Comparison of ENCODE assay signal across 21 cellular contexts in the genomic region with DNA sequence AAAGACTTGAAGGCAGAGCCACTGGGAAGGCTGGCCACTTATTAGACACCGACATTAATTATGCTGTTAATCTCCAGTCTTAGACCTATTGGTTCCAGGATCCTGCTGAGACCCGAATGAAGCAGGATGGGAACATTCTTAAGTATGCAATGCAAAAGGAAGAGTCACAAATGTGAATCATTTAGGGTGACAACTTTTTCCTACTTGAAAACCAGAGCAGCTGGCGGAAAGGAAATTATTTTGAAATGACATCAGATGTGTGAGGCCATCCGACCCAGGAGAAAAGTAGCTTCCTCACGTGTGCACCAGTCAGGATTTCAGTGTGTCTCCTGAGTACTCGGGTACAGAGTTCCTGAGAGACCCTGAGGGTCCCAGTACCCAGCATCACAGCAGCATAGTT.
A peak's percentile ranks its signal among the peaks of the same experiment; 100 is the strongest.
DNase-seq lines count a peak whose midpoint lies in the region; ATAC-seq and TF ChIP-seq lines count a peak whose summit lies in the region.
"Had no signal": no experiment of that assay in that cellular context is flagged by ENCODE, and none has a peak within 500 bp of the region (broad histone marks: within the 10 kb centered on the region; RNA-seq: fewer than 3 reads in every experiment).

No MANE protein-coding gene starts in this region.

- no peaks in the 10 kb centered on the region for H3K36me3 Mint-ChIP-seq in activated T-cell treated with anti-CD3 and anti-CD28 coated beads, Interleukin-2, amount 50 U/mL, for 24 hours (ENCODE audit: low read depth)
- no peaks in the 10 kb centered on the region for H3K36me3 Mint-ChIP-seq in Calu3 (ENCODE audit: insufficient read depth, unreplicated experiment)
- H3K36me3 Mint-ChIP-seq: stimulated activated naive B cell treated with anti-CD40 and anti-IgM and Interleukin-4, amounts not matched to agents 10 μg/mL and 1 μg/mL and 100 μg/mL, for 72 hours had no signal

- H3K4me1 ChIP-seq in ACC112 (ENCODE audit: control insufficient read depth, insufficient read depth, low read length, unreplicated experiment): peaks cover 37% of the 10 kb centered on the region
- H3K4me1 ChIP-seq: pancreas, transverse colon had no signal

- no peak overlapping the region for H3K4me3 ChIP-seq in ACC112 (ENCODE audit: low read depth, low read length)
- no peak overlapping the region for H3K4me3 ChIP-seq in brain microvascular endothelial cell (ENCODE audit: low read depth, low read length)
- H3K4me3 ChIP-seq: pancreas, skin epidermis, transverse colon had no signal

- H3K4me1 Mint-ChIP-seq in activated T-cell treated with anti-CD3 and anti-CD28 coated beads, Interleukin-2, amount 50 U/mL, for 24 hours (ENCODE audit: low read depth): no peaks in the 10 kb centered on the region
- H3K4me1 Mint-ChIP-seq in Calu3 (ENCODE audit: low read depth, unreplicated experiment): no peaks in the 10 kb centered on the region
- H3K4me1 Mint-ChIP-seq: stimulated activated naive B cell treated with anti-CD40 and anti-IgM and Interleukin-4, amounts not matched to agents 10 μg/mL and 1 μg/mL and 100 μg/mL, for 72 hours had no signal

- H3K36me3 ChIP-seq in ACC112 (ENCODE audit: insufficient read depth, low read length): no peaks in the 10 kb centered on the region
- no peaks in the 10 kb centered on the region for H3K36me3 ChIP-seq in brain microvascular endothelial cell (replicated peaks)
- H3K36me3 ChIP-seq: pancreas, transverse colon had no signal

- peaks cover 10% of the 10 kb centered on the region for H3K9me3 Mint-ChIP-seq in activated T-cell treated with anti-CD3 and anti-CD28 coated beads, Interleukin-2, amount 50 U/mL, for 24 hours
- H3K9me3 Mint-ChIP-seq in Calu3 (ENCODE audit: low read depth, unreplicated experiment): peaks cover 9% of the 10 kb centered on the region

- no TSS peak for BruUV-seq in Calu3 (replicated peaks; lab: Mats Ljungman, UMichigan)

- intact Hi-C loops in left colon (cut with DNase I, micrococcal nuclease): no loop called here
- intact Hi-C loops in Calu3 (cut with micrococcal nuclease; ENCODE audit: unreplicated experiment): no loop called here

- no peak for ATAC-seq in left colon
- ATAC-seq: pancreas; stimulated activated naive B cell treated with anti-CD40 and anti-IgM and Interleukin-4, amounts not matched to agents 10 μg/mL and 1 μg/mL and 100 μg/mL, for 72 hours had no signal

- H3K79me2 ChIP-seq in ACC112 (ENCODE audit: control insufficient read depth, insufficient read depth, low read length, unreplicated experiment): no peaks in the 10 kb centered on the region

- H3K4me3 Mint-ChIP-seq in activated T-cell treated with anti-CD3 and anti-CD28 coated beads, Interleukin-2, amount 50 U/mL, for 24 hours: no peak overlapping the region
- no peak overlapping the region for H3K4me3 Mint-ChIP-seq in Calu3 (ENCODE audit: low read depth, unreplicated experiment)
- H3K4me3 Mint-ChIP-seq: activated T-helper 1 cell treated with anti-CD3 and anti-CD28 coated beads, Interleukin-12 subunit alpha, Interleukin-12 subunit beta, Interleukin-2, Interleukin-4 antibody, amounts not matched to agents 30 ng/mL and 10 ng/mL and 1 ng/mL, durations not matched to agents 14 hours and 24 hours and 36 hours; stimulated activated naive B cell treated with anti-CD40 and anti-IgM and Interleukin-4, amounts not matched to agents 10 μg/mL and 1 μg/mL and 100 μg/mL, for 72 hours had no signal

- in situ Hi-C loops in brain microvascular endothelial cell (cut with HindIII; ENCODE audit: low pct_ligation_motif_present, low sequenced_read_pairs): no loop called here

- H3K27ac Mint-ChIP-seq in activated T-cell treated with anti-CD3 and anti-CD28 coated beads, Interleukin-2, amount 50 U/mL, for 24 hours: no peak overlapping the region
- no peak overlapping the region for H3K27ac Mint-ChIP-seq in Calu3 (ENCODE audit: unreplicated experiment)
- H3K27ac Mint-ChIP-seq: activated T-helper 1 cell treated with anti-CD3 and anti-CD28 coated beads, Interleukin-12 subunit alpha, Interleukin-12 subunit beta, Interleukin-2, Interleukin-4 antibody, amounts not matched to agents 30 ng/mL and 10 ng/mL and 1 ng/mL, durations not matched to agents 14 hours and 24 hours and 36 hours; stimulated activated naive B cell treated with anti-CD40 and anti-IgM and Interleukin-4, amounts not matched to agents 10 μg/mL and 1 μg/mL and 100 μg/mL, for 72 hours had no signal

- H3K27ac ChIP-seq in ACC112 (ENCODE audit: low read depth, low read length) (peak overlapping the region; percentile 73), brain microvascular endothelial cell (peak overlapping the region; percentile 96)
- H3K27ac ChIP-seq: epithelial cell of prostate, pancreas, skin epidermis, transverse colon had no signal

- no peaks in the 10 kb centered on the region for H3K27me3 ChIP-seq in ACC112 (ENCODE audit: insufficient read depth, low read length)
- H3K27me3 ChIP-seq in brain microvascular endothelial cell (replicated peaks): no peaks in the 10 kb centered on the region
- H3K27me3 ChIP-seq: pancreas, transverse colon had no signal

- peak overlapping the region; percentile 51 for H2AFZ ChIP-seq in ACC112 (ENCODE audit: low read length, unreplicated experiment)

- peak; percentile 73 for DNase-seq in HS-5 (ENCODE audit: low read depth)
- peak; percentile 81 for DNase-seq in brain microvascular endothelial cell
- DNase-seq in iris pigment epithelial cell (ENCODE audit: low read depth): peak; percentile 53
- no peak for DNase-seq in activated T-cell treated with anti-CD3 and anti-CD28 coated beads, Interleukin-2, amount 50 U/mL, for 24 hours
- no peak for DNase-seq in midbrain (lab: John Stamatoyannopoulos, UW)
- DNase-seq in left colon: no peak
- DNase-seq in Calu3: no peak
- DNase-seq: activated CD4-positive, alpha-beta T cell treated with anti-CD3 and anti-CD28 coated beads, Interleukin-2, amount 50 U/mL, for 4 hours; COR-L47; GF-D8; hippocampal formation; KG1; NCI-H1694 treated with DMSO at 0.1 percent for 48 hours; NCI-H510A; pancreas; stimulated activated naive B cell treated with anti-CD40 and anti-IgM and Interleukin-4, amounts not matched to agents 10 μg/mL and 1 μg/mL and 100 μg/mL, for 72 hours; transverse colon had no signal

- no peak for TF ChIP-seq CTCF in brain microvascular endothelial cell (IDR thresholded peaks at IDR 0.05; ENCODE audit: low read depth, low read length, missing control alignments)
- no peak for TF ChIP-seq CTCF in Calu3 (IDR thresholded peaks at IDR 0.05; ENCODE audit: unreplicated experiment)

- H3K27me3 Mint-ChIP-seq in activated T-cell treated with anti-CD3 and anti-CD28 coated beads, Interleukin-2, amount 50 U/mL, for 24 hours: peaks cover 3% of the 10 kb centered on the region
- H3K27me3 Mint-ChIP-seq in Calu3 (ENCODE audit: unreplicated experiment): no peaks in the 10 kb centered on the region

- CTCF ChIA-PET in Calu3 (lab: Charles Lee): no interaction called here

Comparison
In these comparisons a context has a peak if more than half of its experiments do, and no peak if none do; other contexts are left out.
1. DNase-seq: peak in HS-5 (single experiment), brain microvascular endothelial cell (single experiment) and iris pigment epithelial cell (single experiment); none in activated T-cell treated with anti-CD3 and anti-CD28 coated beads, Interleukin-2, amount 50 U/mL, for 24 hours (single experiment), midbrain (single experiment), left colon (0 of 2) and Calu3 (single experiment).